Comparison of ENCODE assay signal across 1 cellular context in the genomic region with DNA sequence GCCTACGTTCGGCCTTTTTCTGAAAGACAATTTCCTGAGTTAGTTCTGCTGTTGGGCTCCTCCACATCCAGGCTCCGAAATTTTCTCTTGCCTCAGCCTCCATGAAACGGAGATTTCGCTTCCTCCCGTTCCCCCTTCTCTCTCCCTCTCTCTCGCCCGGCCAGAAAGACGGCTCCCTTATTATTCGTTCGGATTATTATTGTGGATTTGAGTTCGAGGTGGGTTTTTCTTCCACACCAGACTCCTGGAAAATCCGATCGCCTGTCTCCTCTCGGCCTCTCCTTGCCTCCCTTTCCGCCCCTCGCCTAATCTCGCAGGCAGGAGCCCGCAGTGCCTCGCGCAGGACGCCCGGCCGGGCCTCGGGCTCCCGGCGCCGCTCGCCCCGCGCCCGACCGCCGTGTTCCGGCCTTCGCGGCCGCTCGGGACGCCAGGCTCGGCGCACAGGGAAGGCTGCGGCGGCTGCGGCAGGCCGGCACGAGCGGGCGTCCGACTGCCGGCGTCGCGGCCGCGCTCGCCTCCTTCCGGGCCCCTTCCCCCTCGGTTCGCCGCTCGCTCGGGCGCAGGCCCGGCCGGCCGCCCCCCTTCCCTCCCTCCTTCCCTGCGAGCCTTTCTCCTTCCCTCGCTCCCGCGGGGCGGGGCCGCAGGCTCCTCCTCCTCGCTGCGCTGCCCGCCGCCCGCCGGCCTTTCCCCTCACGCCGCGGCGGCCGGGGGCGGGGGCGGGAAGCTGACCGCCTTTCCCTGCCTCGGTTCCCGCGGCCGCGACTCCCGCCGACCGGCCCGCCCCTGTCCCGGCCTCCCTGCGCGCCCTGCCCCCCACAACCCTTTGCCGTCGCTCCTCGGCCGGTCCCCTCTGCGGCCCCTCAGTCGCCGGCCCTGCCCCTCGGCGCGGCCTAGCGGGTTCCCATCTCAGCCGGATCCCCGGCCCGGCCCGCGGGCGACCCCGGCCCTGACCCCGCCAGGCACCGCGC.
TF ChIP-seq lines count a peak whose summit lies in the region.

A gene with protein sequence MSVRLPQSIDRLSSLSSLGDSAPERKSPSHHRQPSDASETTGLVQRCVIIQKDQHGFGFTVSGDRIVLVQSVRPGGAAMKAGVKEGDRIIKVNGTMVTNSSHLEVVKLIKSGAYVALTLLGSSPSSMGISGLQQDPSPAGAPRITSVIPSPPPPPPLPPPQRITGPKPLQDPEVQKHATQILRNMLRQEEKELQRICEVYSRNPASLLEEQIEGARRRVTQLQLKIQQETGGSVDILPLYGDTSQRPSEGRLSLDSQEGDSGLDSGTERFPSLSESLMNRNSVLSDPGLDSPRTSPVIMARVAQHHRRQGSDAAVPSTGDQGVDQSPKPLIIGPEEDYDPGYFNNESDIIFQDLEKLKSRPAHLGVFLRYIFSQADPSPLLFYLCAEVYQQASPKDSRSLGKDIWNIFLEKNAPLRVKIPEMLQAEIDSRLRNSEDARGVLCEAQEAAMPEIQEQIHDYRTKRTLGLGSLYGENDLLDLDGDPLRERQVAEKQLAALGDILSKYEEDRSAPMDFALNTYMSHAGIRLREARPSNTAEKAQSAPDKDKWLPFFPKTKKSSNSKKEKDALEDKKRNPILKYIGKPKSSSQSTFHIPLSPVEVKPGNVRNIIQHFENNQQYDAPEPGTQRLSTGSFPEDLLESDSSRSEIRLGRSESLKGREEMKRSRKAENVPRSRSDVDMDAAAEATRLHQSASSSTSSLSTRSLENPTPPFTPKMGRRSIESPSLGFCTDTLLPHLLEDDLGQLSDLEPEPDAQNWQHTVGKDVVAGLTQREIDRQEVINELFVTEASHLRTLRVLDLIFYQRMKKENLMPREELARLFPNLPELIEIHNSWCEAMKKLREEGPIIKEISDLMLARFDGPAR (N-terminal part only) (minus strand): TSS at position 492 of the 968 bp plus-strand sequence. CDS start 1,412 bp downstream, outside the sequence.

TF ChIP-seq in HepG2, 621 proteins besides CTCF, POLR2A, EP300 and RAD21 (continued from another document and continues in another):
- TF ChIP-seq, protein P1, sequence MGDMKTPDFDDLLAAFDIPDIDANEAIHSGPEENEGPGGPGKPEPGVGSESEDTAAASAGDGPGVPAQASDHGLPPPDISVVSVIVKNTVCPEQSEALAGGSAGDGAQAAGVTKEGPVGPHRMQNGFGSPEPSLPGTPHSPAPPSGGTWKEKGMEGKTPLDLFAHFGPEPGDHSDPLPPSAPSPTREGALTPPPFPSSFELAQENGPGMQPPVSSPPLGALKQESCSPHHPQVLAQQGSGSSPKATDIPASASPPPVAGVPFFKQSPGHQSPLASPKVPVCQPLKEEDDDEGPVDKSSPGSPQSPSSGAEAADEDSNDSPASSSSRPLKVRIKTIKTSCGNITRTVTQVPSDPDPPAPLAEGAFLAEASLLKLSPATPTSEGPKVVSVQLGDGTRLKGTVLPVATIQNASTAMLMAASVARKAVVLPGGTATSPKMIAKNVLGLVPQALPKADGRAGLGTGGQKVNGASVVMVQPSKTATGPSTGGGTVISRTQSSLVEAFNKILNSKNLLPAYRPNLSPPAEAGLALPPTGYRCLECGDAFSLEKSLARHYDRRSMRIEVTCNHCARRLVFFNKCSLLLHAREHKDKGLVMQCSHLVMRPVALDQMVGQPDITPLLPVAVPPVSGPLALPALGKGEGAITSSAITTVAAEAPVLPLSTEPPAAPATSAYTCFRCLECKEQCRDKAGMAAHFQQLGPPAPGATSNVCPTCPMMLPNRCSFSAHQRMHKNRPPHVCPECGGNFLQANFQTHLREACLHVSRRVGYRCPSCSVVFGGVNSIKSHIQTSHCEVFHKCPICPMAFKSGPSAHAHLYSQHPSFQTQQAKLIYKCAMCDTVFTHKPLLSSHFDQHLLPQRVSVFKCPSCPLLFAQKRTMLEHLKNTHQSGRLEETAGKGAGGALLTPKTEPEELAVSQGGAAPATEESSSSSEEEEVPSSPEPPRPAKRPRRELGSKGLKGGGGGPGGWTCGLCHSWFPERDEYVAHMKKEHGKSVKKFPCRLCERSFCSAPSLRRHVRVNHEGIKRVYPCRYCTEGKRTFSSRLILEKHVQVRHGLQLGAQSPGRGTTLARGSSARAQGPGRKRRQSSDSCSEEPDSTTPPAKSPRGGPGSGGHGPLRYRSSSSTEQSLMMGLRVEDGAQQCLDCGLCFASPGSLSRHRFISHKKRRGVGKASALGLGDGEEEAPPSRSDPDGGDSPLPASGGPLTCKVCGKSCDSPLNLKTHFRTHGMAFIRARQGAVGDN (CRISPR knock-in tag; IDR thresholded peaks at IDR 0.05) = peak; percentile 60
- no peak for TF ChIP-seq ARHGAP35 (CRISPR knock-in tag; IDR thresholded peaks at IDR 0.05; ENCODE audit: borderline replicate concordance)
- TF ChIP-seq PHF8 (CRISPR knock-in tag; IDR thresholded peaks at IDR 0.05) = peak; percentile 68
- peak; percentile 4; the same call in 1 of the 2 replicates for TF ChIP-seq RARA (CRISPR knock-in tag; IDR thresholded peaks at IDR 0.05)
- no peak for TF ChIP-seq HMG20A (CRISPR knock-in tag; IDR thresholded peaks at IDR 0.05; ENCODE audit: borderline replicate concordance)
- TF ChIP-seq, protein P2, sequence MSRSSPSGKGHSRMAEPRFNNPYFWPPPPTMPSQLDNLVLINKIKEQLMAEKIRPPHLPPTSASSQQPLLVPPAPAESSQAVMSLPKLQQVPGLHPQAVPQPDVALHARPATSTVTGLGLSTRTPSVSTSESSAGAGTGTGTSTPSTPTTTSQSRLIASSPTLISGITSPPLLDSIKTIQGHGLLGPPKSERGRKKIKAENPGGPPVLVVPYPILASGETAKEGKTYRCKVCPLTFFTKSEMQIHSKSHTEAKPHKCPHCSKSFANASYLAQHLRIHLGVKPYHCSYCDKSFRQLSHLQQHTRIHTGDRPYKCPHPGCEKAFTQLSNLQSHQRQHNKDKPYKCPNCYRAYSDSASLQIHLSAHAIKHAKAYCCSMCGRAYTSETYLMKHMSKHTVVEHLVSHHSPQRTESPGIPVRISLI (CRISPR knock-in tag; IDR thresholded peaks at IDR 0.05; ENCODE audit: borderline replicate concordance) = no peak
- no peak for TF ChIP-seq USF2 (IDR thresholded peaks at IDR 0.05; ENCODE audit: low read depth, low read length)
- TF ChIP-seq USF2 (CRISPR knock-in tag; IDR thresholded peaks at IDR 0.05; ENCODE audit: borderline replicate concordance) = no peak
- 0 out of 2 replicates have a peak, but pooled peaks have one; percentile 8 for TF ChIP-seq ZNF431 (CRISPR knock-in tag; IDR thresholded peaks at IDR 0.05; ENCODE audit: borderline replicate concordance, low read depth)
- TF ChIP-seq DR1 (CRISPR knock-in tag; IDR thresholded peaks at IDR 0.05) = no peak; the same call in 1 of the 2 replicates
- TF ChIP-seq ZNF225 (CRISPR knock-in tag; IDR thresholded peaks at IDR 0.05) = no peak
- peak; percentile 75 for TF ChIP-seq HNRNPLL (IDR thresholded peaks at IDR 0.05; ENCODE audit: low read depth, low read length, poor library complexity, severe bottlenecking)
- TF ChIP-seq ZFP82 (CRISPR knock-in tag; IDR thresholded peaks at IDR 0.05; ENCODE audit: borderline replicate concordance) = peak; percentile 39; the same call in 1 of the 2 replicates
- TF ChIP-seq TOE1 (CRISPR knock-in tag; IDR thresholded peaks at IDR 0.05) = no peak
- TF ChIP-seq, protein P3, sequence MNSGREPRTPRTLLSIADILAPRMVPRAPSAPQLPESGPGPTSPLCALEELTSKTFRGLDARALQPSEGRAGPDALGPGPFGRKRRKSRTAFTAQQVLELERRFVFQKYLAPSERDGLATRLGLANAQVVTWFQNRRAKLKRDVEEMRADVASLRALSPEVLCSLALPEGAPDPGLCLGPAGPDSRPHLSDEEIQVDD (CRISPR knock-in tag; IDR thresholded peaks at IDR 0.05; ENCODE audit: borderline replicate concordance) = no peak
- no peak for TF ChIP-seq ZNF883 (CRISPR knock-in tag; IDR thresholded peaks at IDR 0.05; ENCODE audit: not compliant biosample characterization)
- peak; percentile 54; the same call in 1 of the 2 replicates for TF ChIP-seq ETV5 (CRISPR knock-in tag; IDR thresholded peaks at IDR 0.05; ENCODE audit: borderline replicate concordance)
- TF ChIP-seq, protein P4, sequence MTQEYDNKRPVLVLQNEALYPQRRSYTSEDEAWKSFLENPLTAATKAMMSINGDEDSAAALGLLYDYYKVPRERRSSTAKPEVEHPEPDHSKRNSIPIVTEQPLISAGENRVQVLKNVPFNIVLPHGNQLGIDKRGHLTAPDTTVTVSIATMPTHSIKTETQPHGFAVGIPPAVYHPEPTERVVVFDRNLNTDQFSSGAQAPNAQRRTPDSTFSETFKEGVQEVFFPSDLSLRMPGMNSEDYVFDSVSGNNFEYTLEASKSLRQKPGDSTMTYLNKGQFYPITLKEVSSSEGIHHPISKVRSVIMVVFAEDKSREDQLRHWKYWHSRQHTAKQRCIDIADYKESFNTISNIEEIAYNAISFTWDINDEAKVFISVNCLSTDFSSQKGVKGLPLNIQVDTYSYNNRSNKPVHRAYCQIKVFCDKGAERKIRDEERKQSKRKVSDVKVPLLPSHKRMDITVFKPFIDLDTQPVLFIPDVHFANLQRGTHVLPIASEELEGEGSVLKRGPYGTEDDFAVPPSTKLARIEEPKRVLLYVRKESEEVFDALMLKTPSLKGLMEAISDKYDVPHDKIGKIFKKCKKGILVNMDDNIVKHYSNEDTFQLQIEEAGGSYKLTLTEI (CRISPR knock-in tag; conservative IDR thresholded peaks at IDR 0.05) = no peak
- no peak for TF ChIP-seq ZFP1 (CRISPR knock-in tag; IDR thresholded peaks at IDR 0.05)
- no peak for TF ChIP-seq MNT (IDR thresholded peaks at IDR 0.05)
- TF ChIP-seq BRD4 (CRISPR knock-in tag; IDR thresholded peaks at IDR 0.05) = no peak; the same call in 1 of the 2 replicates
- TF ChIP-seq, protein P5, sequence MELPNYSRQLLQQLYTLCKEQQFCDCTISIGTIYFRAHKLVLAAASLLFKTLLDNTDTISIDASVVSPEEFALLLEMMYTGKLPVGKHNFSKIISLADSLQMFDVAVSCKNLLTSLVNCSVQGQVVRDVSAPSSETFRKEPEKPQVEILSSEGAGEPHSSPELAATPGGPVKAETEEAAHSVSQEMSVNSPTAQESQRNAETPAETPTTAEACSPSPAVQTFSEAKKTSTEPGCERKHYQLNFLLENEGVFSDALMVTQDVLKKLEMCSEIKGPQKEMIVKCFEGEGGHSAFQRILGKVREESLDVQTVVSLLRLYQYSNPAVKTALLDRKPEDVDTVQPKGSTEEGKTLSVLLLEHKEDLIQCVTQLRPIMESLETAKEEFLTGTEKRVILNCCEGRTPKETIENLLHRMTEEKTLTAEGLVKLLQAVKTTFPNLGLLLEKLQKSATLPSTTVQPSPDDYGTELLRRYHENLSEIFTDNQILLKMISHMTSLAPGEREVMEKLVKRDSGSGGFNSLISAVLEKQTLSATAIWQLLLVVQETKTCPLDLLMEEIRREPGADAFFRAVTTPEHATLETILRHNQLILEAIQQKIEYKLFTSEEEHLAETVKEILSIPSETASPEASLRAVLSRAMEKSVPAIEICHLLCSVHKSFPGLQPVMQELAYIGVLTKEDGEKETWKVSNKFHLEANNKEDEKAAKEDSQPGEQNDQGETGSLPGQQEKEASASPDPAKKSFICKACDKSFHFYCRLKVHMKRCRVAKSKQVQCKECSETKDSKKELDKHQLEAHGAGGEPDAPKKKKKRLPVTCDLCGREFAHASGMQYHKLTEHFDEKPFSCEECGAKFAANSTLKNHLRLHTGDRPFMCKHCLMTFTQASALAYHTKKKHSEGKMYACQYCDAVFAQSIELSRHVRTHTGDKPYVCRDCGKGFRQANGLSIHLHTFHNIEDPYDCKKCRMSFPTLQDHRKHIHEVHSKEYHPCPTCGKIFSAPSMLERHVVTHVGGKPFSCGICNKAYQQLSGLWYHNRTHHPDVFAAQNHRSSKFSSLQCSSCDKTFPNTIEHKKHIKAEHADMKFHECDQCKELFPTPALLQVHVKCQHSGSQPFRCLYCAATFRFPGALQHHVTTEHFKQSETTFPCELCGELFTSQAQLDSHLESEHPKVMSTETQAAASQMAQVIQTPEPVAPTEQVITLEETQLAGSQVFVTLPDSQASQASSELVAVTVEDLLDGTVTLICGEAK (IDR thresholded peaks at IDR 0.05) = no peak
- TF ChIP-seq, protein P5 (CRISPR knock-in tag; IDR thresholded peaks at IDR 0.05) = no peak
